In genomic region chr1:234699795-234700665, GRCh38 we compare ENCODE assay signal across 8 cellular contexts.
DNase-seq lines count a peak whose midpoint lies in the region; ATAC-seq and TF ChIP-seq lines count a peak whose summit lies in the region.

No MANE protein-coding gene starts in this region.

- intact Hi-C loops in left cardiac atrium (cut with DNase I): no loop called here

- H3F3A ChIP-seq in MM.1S (ENCODE audit: insufficient read depth, low read length): no peaks in the 10 kb centered on the region

- H3K9ac ChIP-seq in BLaER1: no peak overlapping the region
- no peak overlapping the region for H3K9ac ChIP-seq in MM.1S (ENCODE audit: low read length)

- H3K9me3 ChIP-seq in BLaER1 (no peaks in the 10 kb centered on the region), SJSA1 (replicated peaks) (no peaks in the 10 kb centered on the region), MM.1S (replicated peaks; ENCODE audit: insufficient read depth, low read length) (no peaks in the 10 kb centered on the region)

- peaks cover 25% of the 10 kb centered on the region for H3K4me1 ChIP-seq in BLaER1
- peaks cover 15% of the 10 kb centered on the region for H3K4me1 ChIP-seq in SJSA1 (replicated peaks)
- H3K4me1 ChIP-seq in MM.1S (ENCODE audit: low read length): 0 out of 2 replicates have a peak, but pooled peaks cover 11% of the 10 kb centered on the region

- H3K36me3 ChIP-seq in BLaER1 (no peaks in the 10 kb centered on the region), SJSA1 (no peaks in the 10 kb centered on the region), MM.1S (replicated peaks; ENCODE audit: insufficient read depth, low read length) (no peaks in the 10 kb centered on the region)

- H3K4me3 ChIP-seq in BLaER1 (no peak overlapping the region), SJSA1 (no peak overlapping the region), MM.1S (ENCODE audit: low read length) (no peak overlapping the region)

- TF ChIP-seq CTCF in MM.1S (IDR thresholded peaks at IDR 0.05; ENCODE audit: low read length): no peak

- H3K9me2 ChIP-seq in MM.1S (replicated peaks; ENCODE audit: insufficient read depth, low read length): no peaks in the 10 kb centered on the region

- no peaks in the 10 kb centered on the region for H3K79me2 ChIP-seq in MM.1S (ENCODE audit: low read length)

- H3K27ac ChIP-seq in BLaER1: no peak overlapping the region
- H3K27ac ChIP-seq in SJSA1: 0 out of 2 replicates have a peak overlapping the region, but pooled peaks have one; percentile 7
- no peak overlapping the region for H3K27ac ChIP-seq in MM.1S (ENCODE audit: low read length)

- no peak overlapping the region for H2AFZ ChIP-seq in MM.1S (ENCODE audit: low read length)

- no peaks in the 10 kb centered on the region for H4K20me1 ChIP-seq in BLaER1
- H4K20me1 ChIP-seq in MM.1S (ENCODE audit: insufficient read depth, low read length): no peaks in the 10 kb centered on the region

- H3K4me2 ChIP-seq in BLaER1 (peak overlapping the region; percentile 42), MM.1S (ENCODE audit: low read depth, low read length) (no peak overlapping the region)

- ATAC-seq in GM18867 (IDR thresholded peaks at IDR 0.05; ENCODE audit: unreplicated experiment) (peak; percentile 77), HG02938 (IDR thresholded peaks at IDR 0.05; ENCODE audit: unreplicated experiment) (peak; percentile 69), left cardiac atrium (peak; percentile 12 to 73)

- DNase-seq in SJSA1 (ENCODE audit: low read depth in 1 of 2, low spot score in 2 of 2) (peak; percentile 72), left cardiac atrium (peak; percentile 47), MM.1S (no peak), germinal center (ENCODE audit: low spot score) (no peak)
- DNase-seq in stimulated activated CD4-positive, alpha-beta T cell treated with anti-CD3 and anti-CD28 coated beads, Interleukin-4, amount 100 ng/mL, for 4 hours: peak; percentile 8 to 55

- no peaks in the 10 kb centered on the region for H3K27me3 ChIP-seq in BLaER1
- H3K27me3 ChIP-seq in SJSA1 (replicated peaks): no peaks in the 10 kb centered on the region
- H3K27me3 ChIP-seq in MM.1S (replicated peaks; ENCODE audit: insufficient read depth, low read length): 0 out of 2 replicates have a peak, but pooled peaks cover 2% of the 10 kb centered on the region

Comparison
In these comparisons a context has a peak if more than half of its experiments do, and no peak if none do; other contexts are left out.
1. DNase-seq: peak in SJSA1 (2 of 2), left cardiac atrium (single experiment) and stimulated activated CD4-positive, alpha-beta T cell treated with anti-CD3 and anti-CD28 coated beads, Interleukin-4, amount 100 ng/mL, for 4 hours (2 of 2); none in MM.1S (single experiment) and germinal center (single experiment).
2. Peak in every context shown above with its lines, with median percentiles within 50 percentile points of each other: ATAC-seq.